23 cellular contexts compared by ENCODE assay signal in genomic region chr5:2740849-2741555, GRCh38. TPM values are rescaled to one million over a fixed set of nuclear protein-coding genes. Genes with fewer than 3 reads are reported as not detected.
DNase-seq lines count a peak whose midpoint lies in the region; ATAC-seq and TF ChIP-seq lines count a peak whose summit lies in the region.
"Had no signal": no experiment of that assay in that cellular context is flagged by ENCODE, and none has a peak within 500 bp of the region (broad histone marks: within the 10 kb centered on the region; RNA-seq: fewer than 3 reads in every experiment).

No MANE protein-coding gene starts in this region.

- H3K4me1 ChIP-seq in HUES48 (ENCODE audit: control insufficient read depth, insufficient read depth, low read length) (peaks cover 38% of the 10 kb centered on the region), left lung (peaks cover 0 to 10% of the 10 kb centered on the region in 2 donors), spleen (peaks cover 0 to 23% (median 13%) of the 10 kb centered on the region in 6 donors), prostate gland (replicated peaks) (peaks cover 7% of the 10 kb centered on the region)
- H3K4me1 ChIP-seq: adrenal gland had no signal

- H3K27me3 ChIP-seq in HUES48 (ENCODE audit: control insufficient read depth, insufficient read depth, low read length), result peaks cover 94% of the 10 kb centered on the region
- H3K27me3 ChIP-seq in left lung, result peaks cover 73 to 99% of the 10 kb centered on the region in 2 donors
- peaks cover 9 to 98% (median 84%) of the 10 kb centered on the region in 7 donors for H3K27me3 ChIP-seq in spleen (replicated peaks in 1 of 7)
- no peaks in the 10 kb centered on the region for H3K27me3 ChIP-seq in prostate gland (replicated peaks; ENCODE audit: insufficient read depth)
- H3K27me3 ChIP-seq: MG63 had no signal

- no peak for TF ChIP-seq POLR2A in spleen (IDR thresholded peaks at IDR 0.05)
- no peak for TF ChIP-seq POLR2A in prostate gland (IDR thresholded peaks at IDR 0.05)

- no peak overlapping the region for H3K9ac ChIP-seq in HUES48 (ENCODE audit: low read depth, low read length)

- peak overlapping the region; percentile 57; the same call in 1 of the 2 replicates for H3K4me3 ChIP-seq in HUES48 (ENCODE audit: low read depth, low read length)
- H3K4me3 ChIP-seq in coronary artery, result no peak overlapping the region
- H3K4me3 ChIP-seq in left lung, result peak overlapping the region in 1 of 2 donors; percentile 35
- peak overlapping the region in 1 of 8 donors; percentile 5 for H3K4me3 ChIP-seq in spleen
- no peak overlapping the region for H3K4me3 ChIP-seq in prostate gland
- H3K4me3 ChIP-seq: adrenal gland, heart left ventricle, MG63, right lobe of liver had no signal

- intact Hi-C loops in left lung (cut with DNase I), result no loop called here
- intact Hi-C loops in spleen (cut with DNase I; ENCODE audit: low total_unique reads), result no loop called here
- intact Hi-C loops in sciatic nerve (cut with DNase I), result no loop called here
- intact Hi-C loops in prostate gland (cut with DNase I), result no loop called here

- WGBS in spleen, 5 donors, result 5 to 10% (median 8%) methylated on average over 23 to 26 of the region's 26 CpGs
- 62% methylated on average over 26 of the region's 26 CpGs for WGBS in prostate gland

- H3K9me3 ChIP-seq in HUES48 (ENCODE audit: control insufficient read depth, insufficient read depth, low read length) (no peaks in the 10 kb centered on the region), left lung (no peaks in the 10 kb centered on the region), spleen (peaks cover 0 to 6% (median 0%) of the 10 kb centered on the region in 8 donors), prostate gland (no peaks in the 10 kb centered on the region)
- H3K9me3 ChIP-seq: adrenal gland, MG63, right lobe of liver had no signal

- peak; percentile 55 for DNase-seq in coronary artery (ENCODE audit: low spot score)
- no peak for DNase-seq in left lung
- peak; percentile 71 for DNase-seq in spleen
- no peak for DNase-seq in sciatic nerve (ENCODE audit: low spot score)
- DNase-seq in MV-4-11 (lab: John Stamatoyannopoulos, UW), result no peak
- DNase-seq in mesenteric fat pad (ENCODE audit: low spot score), result no peak
- DNase-seq in prostate gland (ENCODE audit: low spot score), result no peak
- DNase-seq: activated CD4-positive, alpha-beta memory T cell treated with anti-CD3 and anti-CD28 coated beads for 36 hours; activated CD4-positive, CD25-positive, alpha-beta regulatory T cell; activated gamma-delta T cell; EL; HCEC 1CT; heart left ventricle; immature natural killer cell; MG63; NCI-H1436; NCI-H69; right lobe of liver had no signal

- H3K27ac ChIP-seq in HUES48 (ENCODE audit: low read depth, low read length), result no peak overlapping the region
- no peak overlapping the region for H3K27ac ChIP-seq in coronary artery
- peak overlapping the region; percentile 68 to 83 for H3K27ac ChIP-seq in left lung
- no peak overlapping the region for H3K27ac ChIP-seq in spleen
- H3K27ac ChIP-seq in prostate gland, result no peak overlapping the region
- H3K27ac ChIP-seq: adrenal gland, heart left ventricle, right lobe of liver had no signal

- peaks cover 26% of the 10 kb centered on the region for H3K36me3 ChIP-seq in HUES48 (ENCODE audit: control insufficient read depth, insufficient read depth, low read length)
- no peaks in the 10 kb centered on the region for H3K36me3 ChIP-seq in left lung
- no peaks in the 10 kb centered on the region for H3K36me3 ChIP-seq in spleen
- no peaks in the 10 kb centered on the region for H3K36me3 ChIP-seq in prostate gland
- H3K36me3 ChIP-seq: adrenal gland, heart left ventricle, right lobe of liver had no signal

- ATAC-seq in left lung (peak; percentile 3), sciatic nerve (no peak)
- ATAC-seq: heart left ventricle had no signal

- no peak for TF ChIP-seq CTCF in coronary artery (IDR thresholded peaks at IDR 0.05)
- no peak for TF ChIP-seq CTCF in left lung (IDR thresholded peaks at IDR 0.05)
- no peak for TF ChIP-seq CTCF in spleen (IDR thresholded peaks at IDR 0.05 in 8 of 11, conservative IDR thresholded peaks at IDR 0.05 in 3 of 11)
- no peak for TF ChIP-seq CTCF in prostate gland (IDR thresholded peaks at IDR 0.05)

RNA-seq across cellular contexts. Expression of gene IRX2, which starts 10.5 kb away (rescaled TPM):
- total RNA-seq in left lung (10 to 100 TPM; 32.4 to 60.6 TPM), spleen (under 1 TPM in 2 of 7 donors, not detected in 5; 0.13 to 0.26 TPM), sciatic nerve (0.13 TPM), mesenteric fat pad (0.45 TPM), prostate gland (10 to 100 TPM; 10.2 to 20.6 TPM)
- under 1 TPM in 1 of 3 donors, not detected in 2; 0.03 TPM for polyA plus RNA-seq in spleen
- total RNA-seq: activated CD4-positive, alpha-beta memory T cell treated with anti-CD3 and anti-CD28 coated beads for 36 hours; OCI-LY7; right lobe of liver had no signal
- polyA plus RNA-seq: AG04450, CD14-positive monocyte, immature natural killer cell had no signal

Comparison
In these comparisons a context has a peak if more than half of its experiments do, and no peak if none do; other contexts are left out.
1. H3K27ac ChIP-seq: peak in left lung (2 of 2); none in HUES48 (single experiment), coronary artery (0 of 2), spleen (0 of 8) and prostate gland (0 of 2).
2. DNase-seq: peak in coronary artery (single experiment) and spleen (single experiment); none in left lung (0 of 2), sciatic nerve (single experiment), MV-4-11 (single experiment), mesenteric fat pad (single experiment) and prostate gland (single experiment).